Comparison of ENCODE assay signal across 13 cellular contexts in the genomic region with DNA sequence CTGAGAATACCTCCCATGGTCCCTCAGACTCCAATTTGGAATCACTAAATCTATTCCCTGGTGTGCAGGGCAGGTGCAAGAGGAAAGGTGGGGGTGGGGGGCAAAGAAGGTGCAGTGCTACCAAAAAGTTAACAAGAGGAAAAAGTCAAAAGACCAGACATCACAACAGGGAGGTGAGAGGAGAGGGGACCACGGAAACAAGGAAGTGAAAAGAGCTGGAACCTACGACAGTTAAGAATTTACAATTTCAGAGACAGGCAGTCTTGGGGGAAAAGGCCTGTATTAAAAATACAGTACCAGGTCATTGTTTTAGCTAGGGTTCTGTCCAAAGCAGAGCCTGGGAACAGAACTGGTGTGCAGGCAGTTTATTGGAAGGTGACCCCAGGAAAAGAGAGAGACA. TPM values are rescaled to one million over a fixed set of nuclear protein-coding genes. Genes with fewer than 3 reads are reported as not detected.
DNase-seq lines count a peak whose midpoint lies in the region; ATAC-seq, FAIRE-seq and TF ChIP-seq lines count a peak whose summit lies in the region.
"Had no signal": no experiment of that assay in that cellular context is flagged by ENCODE, and none has a peak within 500 bp of the region (broad histone marks: within the 10 kb centered on the region; RNA-seq: fewer than 3 reads in every experiment).

No MANE protein-coding gene starts in this region.

- H4K20me1 ChIP-seq in HepG2 (ENCODE audit: insufficient read depth, low read length), result peaks cover 58% of the 10 kb centered on the region

- intact Hi-C loops in HepG2 (cut with micrococcal nuclease; ENCODE audit: unreplicated experiment), result loop anchor here (5.0 kb wide), 1 partner anchor 39 kb away; no protein-coding TSS in a partner anchor
- intact Hi-C loops in right lobe of liver (cut with DNase I), result no loop called here
- intact Hi-C loops in aorta (cut with DNase I), result loop anchor here in 1 of 2 donors (5.0 kb wide), 1 partner anchor 64 kb away; no protein-coding TSS in a partner anchor

- peaks cover 98% of the 10 kb centered on the region for H3K4me1 ChIP-seq in HepG2 (ENCODE audit: insufficient read depth, low read length)
- peaks cover 0 to 30% (median 9%) of the 10 kb centered on the region in 4 donors for H3K4me1 ChIP-seq in right lobe of liver
- peaks cover 92% of the 10 kb centered on the region for H3K4me1 ChIP-seq in RWPE2 (ENCODE audit: insufficient read depth, poor library complexity, severe bottlenecking)
- peaks cover 16 to 24% of the 10 kb centered on the region in 2 donors for H3K4me1 ChIP-seq in aorta (ENCODE audit: control insufficient read depth in 1 of 2, insufficient read depth in 2 of 2, low read length in 2 of 2)

- H3K4me2 ChIP-seq in HepG2 (ENCODE audit: low read depth, low read length), result peak overlapping the region; percentile 87

- in situ Hi-C loops in HepG2 (cut with HindIII; ENCODE audit: extremely low pct_ligation_motif_present, low pct_unique_long_range_greater_than_20kb), result no loop called here

- CTCF ChIA-PET in HepG2 (lab: Yijun Ruan, JAX; ENCODE audit: low intra/inter-chr PET ratio, low total read pairs), result no interaction called here

- POLR2A ChIA-PET in HepG2 (lab: Yijun Ruan, JAX), result interaction anchor here (1.2 to 2.8 kb wide), 5 partner anchors 11 to 63 kb away, joined by 3 to 18 read pairs (median 12); a partner anchor contains a TSS

- no peak for FAIRE-seq in HepG2 (lab: Jason Lieb, UNC)
- FAIRE-seq: small intestine had no signal

- TF ChIP-seq EP300 in HepG2 (IDR thresholded peaks at IDR 0.05; ENCODE audit: low read depth in 2 of 2, low read length in 2 of 2) (no peak), HepG2 (CRISPR knock-in tag; IDR thresholded peaks at IDR 0.05; ENCODE audit: borderline replicate concordance) (no peak)

- TF ChIP-seq POLR2A in HepG2 (IDR thresholded peaks at IDR 0.05; ENCODE audit: insufficient read depth in 1 of 2, low read depth in 2 of 2, low read length in 2 of 2) (no peak), right lobe of liver (IDR thresholded peaks at IDR 0.05) (no peak)

- peaks cover 94% of the 10 kb centered on the region for H3K79me2 ChIP-seq in HepG2 (ENCODE audit: insufficient read depth, low read length)

- peak overlapping the region in 1 of 3 experiments; percentile 68; a peak in 1 of 6 replicates for H3K4me3 ChIP-seq in HepG2 (replicated peaks in 1 of 3; ENCODE audit: insufficient read depth in 1 of 3, low read depth in 2 of 3, low read length in 3 of 3)
- no peak overlapping the region for H3K4me3 ChIP-seq in right lobe of liver
- no peak overlapping the region for H3K4me3 ChIP-seq in RWPE2 (ENCODE audit: severe bottlenecking)
- no peak overlapping the region for H3K4me3 ChIP-seq in aorta (ENCODE audit: low read length in 2 of 2)
- H3K4me3 ChIP-seq: colonic mucosa, GM23248, thyroid gland had no signal

- no peak overlapping the region for H2AFZ ChIP-seq in HepG2 (ENCODE audit: low read length)
- H2AFZ ChIP-seq: GM23248 had no signal

- TF ChIP-seq CTCF in HepG2 (CRISPR knock-in tag; IDR thresholded peaks at IDR 0.05), result no peak
- TF ChIP-seq CTCF in right lobe of liver (IDR thresholded peaks at IDR 0.05), result no peak
- no peak for TF ChIP-seq CTCF in RWPE2 (IDR thresholded peaks at IDR 0.05; ENCODE audit: poor library complexity, severe bottlenecking)

- H3K9ac ChIP-seq in HepG2 (ENCODE audit: insufficient read depth, low read depth, low read length), result peak overlapping the region; percentile 68
- H3K9ac ChIP-seq: GM23248 had no signal

- BruUV-seq in HepG2 (replicated peaks; lab: Mats Ljungman, UMichigan), result no TSS peak

- H3K27me3 ChIP-seq in HepG2 (ENCODE audit: control insufficient read depth in 1 of 2, insufficient read depth in 2 of 2, low read length in 2 of 2) (no peaks in the 10 kb centered on the region), right lobe of liver (no peaks in the 10 kb centered on the region), RWPE2 (ENCODE audit: insufficient read depth, poor library complexity, severe bottlenecking) (no peaks in the 10 kb centered on the region), aorta (ENCODE audit: control insufficient read depth in 1 of 2, insufficient read depth in 2 of 2, low read length in 1 of 2) (no peaks in the 10 kb centered on the region)
- H3K27me3 ChIP-seq: colonic mucosa, thyroid gland had no signal

- 86% methylated on average over 2 of the region's 2 CpGs for WGBS in HepG2 (ENCODE audit: low lambda C conversion rate)
- 50% methylated on average over 2 of the region's 2 CpGs for WGBS in right lobe of liver (ENCODE audit: insufficient coverage, low coverage, low lambda C conversion rate, missing lambda C conversion rate)
- 41 to 51% methylated on average over 2 of the region's 2 CpGs for WGBS in aorta, 2 donors

- DNase-seq in HepG2 (ENCODE audit: low spot score) (no peak), right lobe of liver (no peak), RWPE2 (ENCODE audit: low spot score) (no peak), aorta (no peak), DMS79 (lab: John Stamatoyannopoulos, UW) (no peak), GM03348 (ENCODE audit: low spot score) (no peak)
- DNase-seq in activated CD8-positive, alpha-beta memory T cell treated with anti-CD3 and anti-CD28 coated beads, Interleukin-2, amount 50 U/mL, for 48 hours, result no peak
- DNase-seq: GM23248 had no signal

- no peak for TF ChIP-seq RAD21 in HepG2 (CRISPR knock-in tag; IDR thresholded peaks at IDR 0.05)

- H3K27ac ChIP-seq in HepG2 (ENCODE audit: extremely low read length, insufficient read depth, low read length) (peak overlapping the region; percentile 67), right lobe of liver (no peak overlapping the region), RWPE2 (ENCODE audit: poor library complexity, severe bottlenecking) (peak overlapping the region; percentile 21), aorta (ENCODE audit: low read depth in 1 of 2, low read length in 2 of 2) (peak overlapping the region; percentile 36 to 81)
- H3K27ac ChIP-seq: colonic mucosa, GM23248, VCaP had no signal

- no peaks in the 10 kb centered on the region for H3K9me3 ChIP-seq in HepG2 (ENCODE audit: low read length)
- H3K9me3 ChIP-seq in right lobe of liver, result no peaks in the 10 kb centered on the region
- H3K9me3 ChIP-seq in RWPE2 (ENCODE audit: severe bottlenecking), result no peaks in the 10 kb centered on the region
- H3K9me3 ChIP-seq in aorta (ENCODE audit: control insufficient read depth, low read length), result no peaks in the 10 kb centered on the region
- H3K9me3 ChIP-seq: colonic mucosa, thyroid gland had no signal

- H3K36me3 ChIP-seq in HepG2 (replicated peaks in 1 of 2; ENCODE audit: control insufficient read depth in 1 of 2, insufficient read depth in 2 of 2, low read length in 2 of 2), result peaks cover 0 to 1% of the 10 kb centered on the region in 2 experiments; a peak in 1 of 5 replicates
- no peaks in the 10 kb centered on the region for H3K36me3 ChIP-seq in right lobe of liver
- peaks cover 45% of the 10 kb centered on the region for H3K36me3 ChIP-seq in RWPE2 (ENCODE audit: low read depth)
- H3K36me3 ChIP-seq in aorta (ENCODE audit: control insufficient read depth in 1 of 2, insufficient read depth in 2 of 2, low read length in 1 of 2), result no peaks in the 10 kb centered on the region
- H3K36me3 ChIP-seq: colonic mucosa, thyroid gland had no signal

- ATAC-seq in HepG2 (no peak), right lobe of liver (no peak), HG02852 (IDR thresholded peaks at IDR 0.05; ENCODE audit: unreplicated experiment) (peak; percentile 60), RWPE2 (ENCODE audit: low read depth) (no peak), aorta (ENCODE audit: low FRiP score) (no peak)

TF ChIP-seq in HepG2, 621 proteins besides CTCF, POLR2A, EP300 and RAD21 (continues in another document):
- no peak for TF ChIP-seq ZNF124 (CRISPR knock-in tag; IDR thresholded peaks at IDR 0.05)
- no peak for TF ChIP-seq ZBTB20 (CRISPR knock-in tag; IDR thresholded peaks at IDR 0.05; ENCODE audit: borderline replicate concordance, low read depth)

RNA-seq across cellular contexts. Expression of a gene that starts 14.6 kb away (rescaled TPM):
- total RNA-seq in HepG2 (2016; rRNA removed; fragmentation: Illumina TruSeq; extraction: Trizol) (123 and 190 TPM in 2 replicates), right lobe of liver (100 to 1,000 TPM; 120 to 301 (median 239) TPM), aorta (1,000 to 10,000 TPM in 1 of 2 donors, 100 to 1,000 TPM in 1; 870 to 1,426 TPM)
- 12.8 and 13.0 TPM in 2 replicates for total RNA-seq in HepG2 (2016; cell fraction: cytosol; rRNA removed; fragmentation: Illumina TruSeq; extraction: Trizol; ENCODE audit: low read depth)
- 125 and 196 TPM in 2 replicates for total RNA-seq in HepG2 (2016; cell fraction: insoluble cytoplasmic fraction; rRNA removed; fragmentation: Illumina TruSeq; extraction: Trizol)
- 42.7 and 46.7 TPM in 2 replicates for total RNA-seq in HepG2 (2016; cell fraction: membrane; rRNA removed; fragmentation: Illumina TruSeq; extraction: Trizol)
- total RNA-seq in HepG2 (2016; cell fraction: nucleus; rRNA removed; fragmentation: Illumina TruSeq; extraction: Trizol), result 196 and 214 TPM in 2 replicates
- polyA plus RNA-seq in HepG2 (2011; rRNA removed) (182 and 204 TPM in 2 replicates), aorta (100 to 1,000 TPM; 678 to 697 TPM)
- polyA plus RNA-seq in HepG2 (2011; cell fraction: cytosol; rRNA removed), result 96.4 and 188 TPM in 2 replicates
- polyA plus RNA-seq in HepG2 (2011; cell fraction: nucleus; rRNA removed), result 38.6 and 61.3 TPM in 2 replicates
- polyA plus RNA-seq in HepG2 (2012), result 233 and 276 TPM in 2 replicates
- polyA plus RNA-seq in HepG2 (2016; cell fraction: cytosol; fragmentation: Illumina TruSeq; extraction: Trizol; ENCODE audit: low read depth), result 7.7 and 7.8 TPM in 2 replicates
- 97.9 and 104 TPM in 2 replicates for polyA plus RNA-seq in HepG2 (2016; cell fraction: insoluble cytoplasmic fraction; fragmentation: Illumina TruSeq; extraction: Trizol; ENCODE audit: low read depth)
- polyA plus RNA-seq in HepG2 (2016; cell fraction: membrane; fragmentation: Illumina TruSeq; extraction: Trizol; ENCODE audit: low read depth), result 21.6 and 25.4 TPM in 2 replicates
- polyA plus RNA-seq in HepG2 (2016; cell fraction: nucleus; fragmentation: Illumina TruSeq; extraction: Trizol; ENCODE audit: insufficient read depth, low read depth), result 187 and 204 TPM in 2 replicates
- 148 and 185 TPM in 2 replicates for polyA minus RNA-seq in HepG2 (2011; rRNA and poly(A)+ RNA removed; ENCODE audit: low replicate concordance)
- 165 and 204 TPM in 2 replicates for polyA minus RNA-seq in HepG2 (2011; cell fraction: cytosol; rRNA and poly(A)+ RNA removed)
- 170 and 220 TPM in 2 replicates for polyA minus RNA-seq in HepG2 (2011; cell fraction: nucleus; rRNA and poly(A)+ RNA removed)

Comparison
In these comparisons a context has a peak if more than half of its experiments do, and no peak if none do; other contexts are left out.
1. H3K27ac ChIP-seq: peak in HepG2 (single experiment), RWPE2 (single experiment) and aorta (2 of 2); none in right lobe of liver (0 of 3).